Comparison of ENCODE assay signal across 14 cellular contexts in genomic region chr5:66010476-66010875, GRCh38.
DNase-seq lines count a peak whose midpoint lies in the region; ATAC-seq and TF ChIP-seq lines count a peak whose summit lies in the region.
"Had no signal": no experiment of that assay in that cellular context is flagged by ENCODE, and none has a peak within 500 bp of the region (broad histone marks: within the 10 kb centered on the region; RNA-seq: fewer than 3 reads in every experiment).

No MANE protein-coding gene starts in this region.

- H2AFZ ChIP-seq in hepatocyte: no peak overlapping the region

- no peak for TF ChIP-seq CTCF in hepatocyte (IDR thresholded peaks at IDR 0.05; ENCODE audit: poor library complexity)

- peak overlapping the region; percentile 60 for H3K27ac Mint-ChIP-seq in activated T-cell treated with anti-CD3 and anti-CD28 coated beads, Interleukin-2, amount 50 U/mL, for 24 hours
- H3K27ac Mint-ChIP-seq in central memory CD8-positive, alpha-beta T cell (ENCODE audit: low read depth): peak overlapping the region; percentile 85

- no peak overlapping the region for H3K27ac ChIP-seq in hepatocyte
- H3K27ac ChIP-seq: A549, transverse colon had no signal

- H3K9me2 ChIP-seq in hepatocyte (replicated peaks; ENCODE audit: insufficient read depth): no peaks in the 10 kb centered on the region

- peaks cover 53% of the 10 kb centered on the region for H3K4me1 Mint-ChIP-seq in activated T-cell treated with anti-CD3 and anti-CD28 coated beads, Interleukin-2, amount 50 U/mL, for 24 hours (ENCODE audit: low read depth)
- peaks cover 39% of the 10 kb centered on the region for H3K4me1 Mint-ChIP-seq in central memory CD8-positive, alpha-beta T cell

- H3K4me3 ChIP-seq in hepatocyte: no peak overlapping the region
- H3K4me3 ChIP-seq: A549, transverse colon had no signal

- H4K20me1 ChIP-seq in hepatocyte (ENCODE audit: insufficient read depth, poor library complexity, severe bottlenecking): peaks cover 27% of the 10 kb centered on the region

- no peaks in the 10 kb centered on the region for H3K9me3 ChIP-seq in hepatocyte (ENCODE audit: low read depth)
- H3K9me3 ChIP-seq: A549, transverse colon had no signal

- H3K4me3 Mint-ChIP-seq in activated T-cell treated with anti-CD3 and anti-CD28 coated beads, Interleukin-2, amount 50 U/mL, for 24 hours: no peak overlapping the region
- H3K4me3 Mint-ChIP-seq in central memory CD8-positive, alpha-beta T cell: peak overlapping the region; percentile 25

- peaks cover 3% of the 10 kb centered on the region for H3K9me3 Mint-ChIP-seq in activated T-cell treated with anti-CD3 and anti-CD28 coated beads, Interleukin-2, amount 50 U/mL, for 24 hours
- H3K9me3 Mint-ChIP-seq in central memory CD8-positive, alpha-beta T cell: no peaks in the 10 kb centered on the region

- ATAC-seq in central memory CD8-positive, alpha-beta T cell (replicated peaks; ENCODE audit: extremely low read depth, poor library complexity, severe bottlenecking): peak; percentile 95
- peak; percentile 46 for ATAC-seq in stimulated activated naive CD8-positive, alpha-beta T cell treated with anti-CD3 and anti-CD28 coated beads, Interleukin-15, Interleukin-2, amounts not matched to agents 100 U/mL and 50 U/mL, for 24 hours
- ATAC-seq: A549, left colon had no signal

- H3K36me3 ChIP-seq in hepatocyte (replicated peaks; ENCODE audit: insufficient read depth, low read depth): no peaks in the 10 kb centered on the region

- no peak for DNase-seq in activated T-cell treated with anti-CD3 and anti-CD28 coated beads, Interleukin-2, amount 50 U/mL, for 24 hours
- DNase-seq in activated T-cell treated with anti-CD3 and anti-CD28 coated beads for 4 hours: no peak
- peak; percentile 22 for DNase-seq in LHCN-M2 (ENCODE audit: low read depth)
- DNase-seq in central memory CD8-positive, alpha-beta T cell (ENCODE audit: low spot score in 2 of 2): no peak
- no peak for DNase-seq in stimulated activated naive CD8-positive, alpha-beta T cell treated with anti-CD3 and anti-CD28 coated beads, Interleukin-15, Interleukin-2, amounts not matched to agents 100 U/mL and 50 U/mL, for 24 hours
- no peak for DNase-seq in occipital lobe (lab: John Stamatoyannopoulos, UW)
- DNase-seq in hepatocyte (ENCODE audit: low spot score): no peak
- no peak for DNase-seq in activated gamma-delta T cell (lab: John Stamatoyannopoulos, UW)
- DNase-seq: cerebellar nuclear complex, left colon, MV-4-11, NCI-H2227 treated with DMSO at 0.1 percent for 48 hours, transverse colon had no signal

- no peaks in the 10 kb centered on the region for H3K4me1 ChIP-seq in hepatocyte (ENCODE audit: insufficient read depth)

- no peaks in the 10 kb centered on the region for H3K27me3 Mint-ChIP-seq in activated T-cell treated with anti-CD3 and anti-CD28 coated beads, Interleukin-2, amount 50 U/mL, for 24 hours
- no peaks in the 10 kb centered on the region for H3K27me3 Mint-ChIP-seq in central memory CD8-positive, alpha-beta T cell

- H3K27me3 ChIP-seq in hepatocyte: no peaks in the 10 kb centered on the region
- H3K27me3 ChIP-seq: transverse colon had no signal

- no peak overlapping the region for H3K4me2 ChIP-seq in hepatocyte
- H3K4me2 ChIP-seq: A549 had no signal

- H3K79me2 ChIP-seq in hepatocyte: peaks cover 67% of the 10 kb centered on the region

- H3K36me3 Mint-ChIP-seq in activated T-cell treated with anti-CD3 and anti-CD28 coated beads, Interleukin-2, amount 50 U/mL, for 24 hours (ENCODE audit: low read depth): peaks cover 40% of the 10 kb centered on the region
- peaks cover 12% of the 10 kb centered on the region for H3K36me3 Mint-ChIP-seq in central memory CD8-positive, alpha-beta T cell (ENCODE audit: insufficient read depth)
